Comparison of ENCODE assay signal across 8 cellular contexts in genomic region chr5:171342362-171343111, GRCh38. TPM values are rescaled to one million over a fixed set of nuclear protein-coding genes. Genes with fewer than 3 reads are reported as not detected.
A peak's percentile ranks its signal among the peaks of the same experiment; 100 is the strongest.
DNase-seq lines count a peak whose midpoint lies in the region; ATAC-seq, FAIRE-seq and TF ChIP-seq lines count a peak whose summit lies in the region.

No MANE protein-coding gene starts in this region.

- peak; percentile 43 for TF ChIP-seq CTCF in lung (IDR thresholded peaks at IDR 0.05; ENCODE audit: control extremely low read depth, extremely low read depth)

- H3K4me3 ChIP-seq in lung = no peak overlapping the region

- ATAC-seq in GM19043 (IDR thresholded peaks at IDR 0.05; ENCODE audit: low read depth, unreplicated experiment) = peak; percentile 79
- no peak for ATAC-seq in lung (ENCODE audit: insufficient read depth, low FRiP score)

- 55 to 58% methylated on average over 17 of the region's 17 CpGs for WGBS in lung, 2 donors

- FAIRE-seq in RCC 7860 (lab: Jason Lieb, UNC) (peak; percentile 50), urothelium cell line (lab: Jason Lieb, UNC) (peak; percentile 52)

- H3K4me1 ChIP-seq in lung (ENCODE audit: control insufficient read depth in 2 of 2, insufficient read depth in 2 of 2, low read length in 2 of 2) = no peaks in the 10 kb centered on the region

- no peaks in the 10 kb centered on the region for H3K36me3 ChIP-seq in lung (ENCODE audit: control insufficient read depth in 2 of 2, insufficient read depth in 2 of 2, low read length in 2 of 2)

- H3K9me3 ChIP-seq in lung (ENCODE audit: control insufficient read depth in 2 of 2, insufficient read depth in 1 of 2, low read length in 1 of 2) = no peaks in the 10 kb centered on the region

- DNase-seq in COR-L47 (lab: John Stamatoyannopoulos, UW) (peak; percentile 66), KG1 (lab: John Stamatoyannopoulos, UW) (peak; percentile 74), RCC 7860 (ENCODE audit: low spot score) (peak; percentile 46), cerebellar cortex (ENCODE audit: low spot score) (peak; percentile 82), lung (ENCODE audit: low spot score) (peak; percentile 33), urothelium cell line (ENCODE audit: low spot score) (peak; percentile 57)
- no peak for DNase-seq in effector CD8-positive, alpha-beta T cell (lab: John Stamatoyannopoulos, UW)

- H3K27me3 ChIP-seq in lung (ENCODE audit: control insufficient read depth, insufficient read depth) = no peaks in the 10 kb centered on the region

- no peak overlapping the region for H3K27ac ChIP-seq in lung (ENCODE audit: low read depth in 1 of 2, low read length in 1 of 2)

RNA-seq across cellular contexts. Expression of gene TLX3, which starts 33.5 kb away (rescaled TPM):
- total RNA-seq in lung = not detected
- not detected for polyA plus RNA-seq in lung

RNA-seq across cellular contexts. Expression of gene NPM1, which starts 45.1 kb away (rescaled TPM):
- total RNA-seq in lung = 1,000 to 10,000 TPM in 1 of 2 donors, 100 to 1,000 TPM in 1; 601 to 1,763 TPM
- polyA plus RNA-seq in lung = 1,000 to 10,000 TPM; 1,147 to 2,411 TPM
